ENCODE assay signal across 10 cellular contexts in genomic region chr14:101824339-101824727, GRCh38.
DNase-seq lines count a peak whose midpoint lies in the region; ATAC-seq and TF ChIP-seq lines count a peak whose summit lies in the region.
"Had no signal": no experiment of that assay in that cellular context is flagged by ENCODE, and none has a peak within 500 bp of the region (broad histone marks: within the 10 kb centered on the region; RNA-seq: fewer than 3 reads in every experiment).

No MANE protein-coding gene starts in this region.

- ATAC-seq in heart left ventricle, result peak in 3 of 4 donors; percentile 2 to 25 (median 12)
- ATAC-seq in activated T-helper 17 cell treated with anti-CD3 and anti-CD28 coated beads, Interleukin-2, amount 50 U/mL, for 72 hours (replicated peaks), result peak; percentile 0
- ATAC-seq in right lobe of liver, result peak; percentile 13 to 45 (median 29)
- ATAC-seq in HG02610 (IDR thresholded peaks at IDR 0.05; ENCODE audit: unreplicated experiment), result no peak

- H3K36me3 Mint-ChIP-seq in activated T-helper 17 cell treated with anti-CD3 and anti-CD28 coated beads, Interleukin-2, amount 50 U/mL, for 72 hours (ENCODE audit: low read depth), result peaks cover 93% of the 10 kb centered on the region
- peaks cover 12% of the 10 kb centered on the region for H3K36me3 Mint-ChIP-seq in glutamatergic neuron (ENCODE audit: unreplicated experiment)
- H3K36me3 Mint-ChIP-seq in MCF 10A (ENCODE audit: insufficient read depth, unreplicated experiment), result peaks cover 52% of the 10 kb centered on the region

- CTCF ChIA-PET in MCF 10A (lab: Yijun Ruan, JAX), result interaction anchor here (1.0 to 1.2 kb wide), 2 partner anchors 9 to 54 kb away, joined by 3 to 6 read pairs; no protein-coding TSS in a partner anchor

- no peaks in the 10 kb centered on the region for H3K9me3 ChIP-seq in heart left ventricle
- H3K9me3 ChIP-seq in right lobe of liver, result no peaks in the 10 kb centered on the region

- H3K4me3 Mint-ChIP-seq in activated T-helper 17 cell treated with anti-CD3 and anti-CD28 coated beads, Interleukin-2, amount 50 U/mL, for 72 hours, result peak overlapping the region; percentile 83
- H3K4me3 Mint-ChIP-seq in glutamatergic neuron (ENCODE audit: unreplicated experiment), result no peak overlapping the region
- no peak overlapping the region for H3K4me3 Mint-ChIP-seq in MCF 10A (ENCODE audit: unreplicated experiment)
- H3K4me3 Mint-ChIP-seq: nephron had no signal

- POLR2A ChIA-PET in MCF 10A (lab: Yijun Ruan, JAX), result interaction anchor here (1.4 to 1.6 kb wide), 3 partner anchors 9 to 21 kb away, joined by 5 to 7 read pairs (median 6); no protein-coding TSS in a partner anchor

- TF ChIP-seq POLR2A in heart left ventricle (IDR thresholded peaks at IDR 0.05) (no peak), right lobe of liver (IDR thresholded peaks at IDR 0.05) (no peak)

- no peaks in the 10 kb centered on the region for H3K27me3 Mint-ChIP-seq in activated T-helper 17 cell treated with anti-CD3 and anti-CD28 coated beads, Interleukin-2, amount 50 U/mL, for 72 hours
- H3K27me3 Mint-ChIP-seq in glutamatergic neuron (ENCODE audit: unreplicated experiment) (peaks cover 12% of the 10 kb centered on the region), MCF 10A (ENCODE audit: insufficient read depth, unreplicated experiment) (no peaks in the 10 kb centered on the region)

- H3K9me3 Mint-ChIP-seq in activated T-helper 17 cell treated with anti-CD3 and anti-CD28 coated beads, Interleukin-2, amount 50 U/mL, for 72 hours, result no peaks in the 10 kb centered on the region
- H3K9me3 Mint-ChIP-seq in glutamatergic neuron (ENCODE audit: unreplicated experiment) (peaks cover 10% of the 10 kb centered on the region), MCF 10A (ENCODE audit: unreplicated experiment) (peaks cover 12% of the 10 kb centered on the region)

- no peak for DNase-seq in heart left ventricle
- no peak for DNase-seq in cardiac septum (ENCODE audit: low spot score)
- DNase-seq in right lobe of liver, result no peak
- no peak for DNase-seq in glutamatergic neuron
- no peak for DNase-seq in MCF 10A (ENCODE audit: unreplicated experiment)

- peaks cover 0 to 16% (median 11%) of the 10 kb centered on the region in 9 donors for H3K36me3 ChIP-seq in heart left ventricle
- no peaks in the 10 kb centered on the region for H3K36me3 ChIP-seq in right lobe of liver
- no peaks in the 10 kb centered on the region for H3K36me3 ChIP-seq in urinary bladder (ENCODE audit: insufficient read depth)

- TF ChIP-seq CTCF in heart left ventricle (IDR thresholded peaks at IDR 0.05) (no peak), right lobe of liver (IDR thresholded peaks at IDR 0.05) (no peak), glutamatergic neuron (IDR thresholded peaks at IDR 0.05; ENCODE audit: partially characterized antibody, unreplicated experiment) (no peak), MCF 10A (IDR thresholded peaks at IDR 0.05; ENCODE audit: unreplicated experiment) (no peak)

- H3K4me1 Mint-ChIP-seq in activated T-helper 17 cell treated with anti-CD3 and anti-CD28 coated beads, Interleukin-2, amount 50 U/mL, for 72 hours, result peaks cover 69% of the 10 kb centered on the region
- H3K4me1 Mint-ChIP-seq in glutamatergic neuron (ENCODE audit: low read depth, unreplicated experiment) (peaks cover 47% of the 10 kb centered on the region), MCF 10A (ENCODE audit: insufficient read depth, unreplicated experiment) (peaks cover 8% of the 10 kb centered on the region)

- intact Hi-C loops in heart left ventricle (cut with DNase I), result loop anchor here in 2 of 10 donors (10.0 kb wide), 2 partner anchors 50 to 60 kb away; no protein-coding TSS in a partner anchor
- intact Hi-C loops in cardiac septum (cut with DNase I), result no loop called here
- intact Hi-C loops in right lobe of liver (cut with DNase I), result no loop called here
- intact Hi-C loops in MCF 10A (cut with micrococcal nuclease), result no loop called here

- H3K4me3 ChIP-seq in heart left ventricle (peak overlapping the region in 8 of 12 donors; percentile 4 to 50 (median 18)), right lobe of liver (no peak overlapping the region), urinary bladder (ENCODE audit: low read depth, low read length) (no peak overlapping the region)

- H3K27me3 ChIP-seq in heart left ventricle, result no peaks in the 10 kb centered on the region
- no peaks in the 10 kb centered on the region for H3K27me3 ChIP-seq in right lobe of liver

- H3K27ac ChIP-seq in heart left ventricle (peak overlapping the region in 11 of 12 donors; percentile 55 to 97 (median 81)), right lobe of liver (peak overlapping the region; percentile 56 to 75 (median 67)), urinary bladder (ENCODE audit: low read depth) (peak overlapping the region; percentile 89)
- H3K27ac ChIP-seq: C4-2B had no signal

- no TSS peak for BruUV-seq in MCF 10A (replicated peaks; lab: Mats Ljungman, UMichigan)

- peak overlapping the region; percentile 98 for H3K27ac Mint-ChIP-seq in activated T-helper 17 cell treated with anti-CD3 and anti-CD28 coated beads, Interleukin-2, amount 50 U/mL, for 72 hours
- H3K27ac Mint-ChIP-seq in glutamatergic neuron (ENCODE audit: unreplicated experiment), result no peak overlapping the region
- H3K27ac Mint-ChIP-seq in MCF 10A (ENCODE audit: low read depth, unreplicated experiment), result no peak overlapping the region
- H3K27ac Mint-ChIP-seq: nephron had no signal

- WGBS in heart left ventricle, 4 donors, result 45 to 61% (median 52%) methylated on average over 3 of the region's 3 CpGs
- 33% methylated on average over 3 of the region's 3 CpGs for WGBS in right lobe of liver (ENCODE audit: insufficient coverage, low coverage, low lambda C conversion rate, missing lambda C conversion rate)
- 37% methylated on average over 3 of the region's 3 CpGs for WGBS in urinary bladder

- peaks cover 0 to 94% (median 45%) of the 10 kb centered on the region in 12 donors for H3K4me1 ChIP-seq in heart left ventricle
- no peaks in the 10 kb centered on the region for H3K4me1 ChIP-seq in right lobe of liver
- H3K4me1 ChIP-seq in urinary bladder (ENCODE audit: insufficient read depth), result peaks cover 2% of the 10 kb centered on the region

Comparison
In these comparisons a context has a peak if more than half of its experiments do, and no peak if none do; other contexts are left out.
1. H3K4me3 ChIP-seq: peak in heart left ventricle (8 of 12); none in right lobe of liver (0 of 3) and urinary bladder (single experiment).
2. Peak in every context shown above with its lines, with median percentiles within 50 percentile points of each other: H3K27ac ChIP-seq.